Comparison of ENCODE assay signal across 14 cellular contexts in the genomic region with DNA sequence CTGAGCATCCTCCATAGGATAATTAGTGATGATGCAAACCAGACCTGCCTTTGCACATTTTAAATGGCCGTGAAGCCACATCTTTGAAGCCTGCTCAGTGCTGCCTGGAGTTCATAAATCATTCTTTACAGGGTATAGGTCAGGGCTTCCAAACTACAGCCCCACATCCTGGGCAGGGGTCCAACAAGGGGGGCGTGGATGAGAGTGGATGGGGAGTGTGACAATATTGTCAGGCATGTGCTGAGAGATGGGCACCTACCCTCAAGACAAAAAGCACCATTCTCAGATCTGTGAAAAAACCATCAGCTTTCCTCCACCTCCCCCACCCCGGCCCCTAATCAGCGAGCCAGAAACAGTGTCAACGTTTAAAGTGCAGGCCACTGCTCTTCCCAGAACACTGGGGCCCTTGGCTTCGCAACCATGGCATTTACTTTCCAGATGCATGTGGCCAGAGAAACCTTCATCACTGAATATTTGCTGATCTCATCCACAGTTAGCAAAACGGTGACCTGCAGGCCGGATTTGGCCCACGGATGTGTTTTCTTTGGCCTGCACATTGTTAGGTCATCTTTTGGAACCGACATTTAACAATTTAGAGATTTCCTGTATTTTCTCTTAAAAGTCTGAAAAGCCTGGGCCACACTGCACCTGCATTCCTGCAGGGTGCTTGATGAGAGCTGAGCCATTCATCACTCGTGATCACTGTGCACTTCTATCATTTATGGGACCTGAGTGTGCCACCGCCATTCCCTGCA.
DNase-seq lines count a peak whose midpoint lies in the region; ATAC-seq and TF ChIP-seq lines count a peak whose summit lies in the region.
"Had no signal": no experiment of that assay in that cellular context is flagged by ENCODE, and none has a peak within 500 bp of the region (broad histone marks: within the 10 kb centered on the region; RNA-seq: fewer than 3 reads in every experiment).

No MANE protein-coding gene starts in this region.

- no peak overlapping the region for H3K4me3 Mint-ChIP-seq in CD8-positive, alpha-beta memory T cell
- no peak overlapping the region for H3K4me3 Mint-ChIP-seq in neural crest cell
- H3K4me3 Mint-ChIP-seq in stimulated activated effector memory CD8-positive, alpha-beta T cell treated with anti-CD3 and anti-CD28 coated beads, Interleukin-12 subunit alpha, Interleukin-12 subunit beta, amount 100 ng/mL, for 72 hours: no peak overlapping the region
- H3K4me3 Mint-ChIP-seq: IgD-negative memory B cell had no signal

- ATAC-seq in SK-N-SH treated with all-trans-retinoic acid at 6 μM for 48 hours (peak; percentile 80), GM18858 (IDR thresholded peaks at IDR 0.05; ENCODE audit: unreplicated experiment) (no peak)
- ATAC-seq in stimulated activated effector memory CD8-positive, alpha-beta T cell treated with anti-CD3 and anti-CD28 coated beads, Interleukin-12 subunit alpha, Interleukin-12 subunit beta, amount 100 ng/mL, for 72 hours: no peak

- no peak overlapping the region for H3K4me3 ChIP-seq in CD8-positive, alpha-beta memory T cell (ENCODE audit: low read length)
- no peak overlapping the region for H3K4me3 ChIP-seq in fibroblast of pulmonary artery (replicated peaks; ENCODE audit: low read depth, low read length)
- H3K4me3 ChIP-seq in WERI-Rb-1 (ENCODE audit: low read depth, low read length): no peak overlapping the region
- H3K4me3 ChIP-seq: smooth muscle cell had no signal

- no peak overlapping the region for H3K27ac ChIP-seq in CD8-positive, alpha-beta memory T cell (ENCODE audit: low read depth, low read length)
- H3K27ac ChIP-seq in WERI-Rb-1: no peak overlapping the region

- peak overlapping the region; percentile 10 to 73 (median 58) for H3K27ac Mint-ChIP-seq in CD8-positive, alpha-beta memory T cell
- peak overlapping the region; percentile 67 for H3K27ac Mint-ChIP-seq in neural crest cell (ENCODE audit: unreplicated experiment)
- H3K27ac Mint-ChIP-seq in stimulated activated effector memory CD8-positive, alpha-beta T cell treated with anti-CD3 and anti-CD28 coated beads, Interleukin-12 subunit alpha, Interleukin-12 subunit beta, amount 100 ng/mL, for 72 hours: no peak overlapping the region

- TF ChIP-seq CTCF in fibroblast of pulmonary artery (IDR thresholded peaks at IDR 0.05; ENCODE audit: low read length, missing control alignments) (no peak), neural crest cell (conservative IDR thresholded peaks at IDR 0.05) (no peak), WERI-Rb-1 (IDR thresholded peaks at IDR 0.05; ENCODE audit: low read depth, low read length) (no peak)

- no peaks in the 10 kb centered on the region for H3K27me3 Mint-ChIP-seq in CD8-positive, alpha-beta memory T cell
- H3K27me3 Mint-ChIP-seq in neural crest cell (ENCODE audit: low read depth): no peaks in the 10 kb centered on the region
- H3K27me3 Mint-ChIP-seq: IgD-negative memory B cell had no signal

- no peaks in the 10 kb centered on the region for H3K27me3 ChIP-seq in CD8-positive, alpha-beta memory T cell (ENCODE audit: insufficient read depth, low read length, poor library complexity, severe bottlenecking)
- no peaks in the 10 kb centered on the region for H3K27me3 ChIP-seq in WERI-Rb-1 (ENCODE audit: insufficient read depth, low read depth, severe bottlenecking)

- H3K4me1 ChIP-seq in CD8-positive, alpha-beta memory T cell (ENCODE audit: insufficient read depth, low read length): peaks cover 34% of the 10 kb centered on the region

- H3K36me3 ChIP-seq in CD8-positive, alpha-beta memory T cell (ENCODE audit: insufficient read depth, low read length): peaks cover 8% of the 10 kb centered on the region
- no peaks in the 10 kb centered on the region for H3K36me3 ChIP-seq in WERI-Rb-1

- no peaks in the 10 kb centered on the region for H3K9me3 Mint-ChIP-seq in CD8-positive, alpha-beta memory T cell
- H3K9me3 Mint-ChIP-seq in neural crest cell: no peaks in the 10 kb centered on the region
- H3K9me3 Mint-ChIP-seq in stimulated activated effector memory CD8-positive, alpha-beta T cell treated with anti-CD3 and anti-CD28 coated beads, Interleukin-12 subunit alpha, Interleukin-12 subunit beta, amount 100 ng/mL, for 72 hours: no peaks in the 10 kb centered on the region
- H3K9me3 Mint-ChIP-seq: IgD-negative memory B cell had no signal

- peaks cover 71 to 89% (median 79%) of the 10 kb centered on the region in 3 donors for H3K4me1 Mint-ChIP-seq in CD8-positive, alpha-beta memory T cell
- peaks cover 5% of the 10 kb centered on the region for H3K4me1 Mint-ChIP-seq in neural crest cell
- H3K4me1 Mint-ChIP-seq in stimulated activated effector memory CD8-positive, alpha-beta T cell treated with anti-CD3 and anti-CD28 coated beads, Interleukin-12 subunit alpha, Interleukin-12 subunit beta, amount 100 ng/mL, for 72 hours: peaks cover 52% of the 10 kb centered on the region

- POLR2A ChIA-PET in CD8-positive, alpha-beta memory T cell (lab: Charles Lee): no interaction called here

- no peak for DNase-seq in CD8-positive, alpha-beta memory T cell
- DNase-seq in fibroblast of pulmonary artery (ENCODE audit: low read depth) (peak; percentile 85), neural crest cell (ENCODE audit: low read depth, low spot score) (no peak), cerebellar cortex (ENCODE audit: low spot score) (no peak), WERI-Rb-1 (no peak)
- DNase-seq in stimulated activated effector memory CD8-positive, alpha-beta T cell treated with anti-CD3 and anti-CD28 coated beads, Interleukin-12 subunit alpha, Interleukin-12 subunit beta, amount 100 ng/mL, for 72 hours (ENCODE audit: low spot score in 2 of 2): no peak
- DNase-seq: activated T-cell treated with anti-CD3 and anti-CD28 coated beads for 4 hours; DMS79; NCI-H345; stimulated activated naive CD4-positive, alpha-beta T cell had no signal

- H3K36me3 Mint-ChIP-seq in CD8-positive, alpha-beta memory T cell: peaks cover 3 to 75% (median 16%) of the 10 kb centered on the region in 3 donors
- no peaks in the 10 kb centered on the region for H3K36me3 Mint-ChIP-seq in neural crest cell (ENCODE audit: low read depth)
- peaks cover 60% of the 10 kb centered on the region for H3K36me3 Mint-ChIP-seq in stimulated activated effector memory CD8-positive, alpha-beta T cell treated with anti-CD3 and anti-CD28 coated beads, Interleukin-12 subunit alpha, Interleukin-12 subunit beta, amount 100 ng/mL, for 72 hours

- CTCF ChIA-PET in CD8-positive, alpha-beta memory T cell (lab: Charles Lee): interaction anchor here (0.6 to 1.8 kb wide), 2 partner anchors 10 to 11 kb away, joined by 3 to 4 read pairs; no protein-coding TSS in a partner anchor

- no peaks in the 10 kb centered on the region for H3K9me3 ChIP-seq in CD8-positive, alpha-beta memory T cell (ENCODE audit: low read length)
- no peaks in the 10 kb centered on the region for H3K9me3 ChIP-seq in WERI-Rb-1 (ENCODE audit: severe bottlenecking)

TF ChIP-seq in SK-N-SH treated with all-trans-retinoic acid at 6 μM for 48 hours, 23 proteins besides CTCF, POLR2A, EP300 and RAD21 (continues in another document):
- TF ChIP-seq PPARA (CRISPR knock-in tag; IDR thresholded peaks at IDR 0.05; ENCODE audit: borderline replicate concordance) (peak; percentile 35; the same call in 1 of the 2 replicates), ESRRG (CRISPR knock-in tag; IDR thresholded peaks at IDR 0.05) (no peak), GLIS3 (CRISPR knock-in tag; IDR thresholded peaks at IDR 0.05) (peak; percentile 25; the same call in 1 of the 2 replicates), CSDC2 (CRISPR knock-in tag; IDR thresholded peaks at IDR 0.05) (no peak), ZNF8 (CRISPR knock-in tag; IDR thresholded peaks at IDR 0.05) (no peak), TCF4 (CRISPR knock-in tag; IDR thresholded peaks at IDR 0.05; ENCODE audit: borderline replicate concordance) (peak; percentile 88), RARB (CRISPR knock-in tag; IDR thresholded peaks at IDR 0.05) (no peak), ZNF565 (CRISPR knock-in tag; conservative IDR thresholded peaks at IDR 0.05; ENCODE audit: low read depth) (0 out of 2 replicates have a peak, but pooled peaks have one; percentile 7)
- TF ChIP-seq, protein P1, sequence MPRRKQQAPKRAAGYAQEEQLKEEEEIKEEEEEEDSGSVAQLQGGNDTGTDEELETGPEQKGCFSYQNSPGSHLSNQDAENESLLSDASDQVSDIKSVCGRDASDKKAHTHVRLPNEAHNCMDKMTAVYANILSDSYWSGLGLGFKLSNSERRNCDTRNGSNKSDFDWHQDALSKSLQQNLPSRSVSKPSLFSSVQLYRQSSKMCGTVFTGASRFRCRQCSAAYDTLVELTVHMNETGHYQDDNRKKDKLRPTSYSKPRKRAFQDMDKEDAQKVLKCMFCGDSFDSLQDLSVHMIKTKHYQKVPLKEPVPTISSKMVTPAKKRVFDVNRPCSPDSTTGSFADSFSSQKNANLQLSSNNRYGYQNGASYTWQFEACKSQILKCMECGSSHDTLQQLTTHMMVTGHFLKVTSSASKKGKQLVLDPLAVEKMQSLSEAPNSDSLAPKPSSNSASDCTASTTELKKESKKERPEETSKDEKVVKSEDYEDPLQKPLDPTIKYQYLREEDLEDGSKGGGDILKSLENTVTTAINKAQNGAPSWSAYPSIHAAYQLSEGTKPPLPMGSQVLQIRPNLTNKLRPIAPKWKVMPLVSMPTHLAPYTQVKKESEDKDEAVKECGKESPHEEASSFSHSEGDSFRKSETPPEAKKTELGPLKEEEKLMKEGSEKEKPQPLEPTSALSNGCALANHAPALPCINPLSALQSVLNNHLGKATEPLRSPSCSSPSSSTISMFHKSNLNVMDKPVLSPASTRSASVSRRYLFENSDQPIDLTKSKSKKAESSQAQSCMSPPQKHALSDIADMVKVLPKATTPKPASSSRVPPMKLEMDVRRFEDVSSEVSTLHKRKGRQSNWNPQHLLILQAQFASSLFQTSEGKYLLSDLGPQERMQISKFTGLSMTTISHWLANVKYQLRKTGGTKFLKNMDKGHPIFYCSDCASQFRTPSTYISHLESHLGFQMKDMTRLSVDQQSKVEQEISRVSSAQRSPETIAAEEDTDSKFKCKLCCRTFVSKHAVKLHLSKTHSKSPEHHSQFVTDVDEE (CRISPR knock-in tag; IDR thresholded peaks at IDR 0.05): peak; percentile 69; the same call in 1 of the 2 replicates
- TF ChIP-seq, protein P2, sequence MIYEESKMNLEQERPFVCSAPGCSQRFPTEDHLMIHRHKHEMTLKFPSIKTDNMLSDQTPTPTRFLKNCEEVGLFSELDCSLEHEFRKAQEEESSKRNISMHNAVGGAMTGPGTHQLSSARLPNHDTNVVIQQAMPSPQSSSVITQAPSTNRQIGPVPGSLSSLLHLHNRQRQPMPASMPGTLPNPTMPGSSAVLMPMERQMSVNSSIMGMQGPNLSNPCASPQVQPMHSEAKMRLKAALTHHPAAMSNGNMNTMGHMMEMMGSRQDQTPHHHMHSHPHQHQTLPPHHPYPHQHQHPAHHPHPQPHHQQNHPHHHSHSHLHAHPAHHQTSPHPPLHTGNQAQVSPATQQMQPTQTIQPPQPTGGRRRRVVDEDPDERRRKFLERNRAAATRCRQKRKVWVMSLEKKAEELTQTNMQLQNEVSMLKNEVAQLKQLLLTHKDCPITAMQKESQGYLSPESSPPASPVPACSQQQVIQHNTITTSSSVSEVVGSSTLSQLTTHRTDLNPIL (CRISPR knock-in tag; IDR thresholded peaks at IDR 0.05; ENCODE audit: low read depth): 0 out of 2 replicates have a peak, but pooled peaks have one; percentile 20
